In the genomic region with DNA sequence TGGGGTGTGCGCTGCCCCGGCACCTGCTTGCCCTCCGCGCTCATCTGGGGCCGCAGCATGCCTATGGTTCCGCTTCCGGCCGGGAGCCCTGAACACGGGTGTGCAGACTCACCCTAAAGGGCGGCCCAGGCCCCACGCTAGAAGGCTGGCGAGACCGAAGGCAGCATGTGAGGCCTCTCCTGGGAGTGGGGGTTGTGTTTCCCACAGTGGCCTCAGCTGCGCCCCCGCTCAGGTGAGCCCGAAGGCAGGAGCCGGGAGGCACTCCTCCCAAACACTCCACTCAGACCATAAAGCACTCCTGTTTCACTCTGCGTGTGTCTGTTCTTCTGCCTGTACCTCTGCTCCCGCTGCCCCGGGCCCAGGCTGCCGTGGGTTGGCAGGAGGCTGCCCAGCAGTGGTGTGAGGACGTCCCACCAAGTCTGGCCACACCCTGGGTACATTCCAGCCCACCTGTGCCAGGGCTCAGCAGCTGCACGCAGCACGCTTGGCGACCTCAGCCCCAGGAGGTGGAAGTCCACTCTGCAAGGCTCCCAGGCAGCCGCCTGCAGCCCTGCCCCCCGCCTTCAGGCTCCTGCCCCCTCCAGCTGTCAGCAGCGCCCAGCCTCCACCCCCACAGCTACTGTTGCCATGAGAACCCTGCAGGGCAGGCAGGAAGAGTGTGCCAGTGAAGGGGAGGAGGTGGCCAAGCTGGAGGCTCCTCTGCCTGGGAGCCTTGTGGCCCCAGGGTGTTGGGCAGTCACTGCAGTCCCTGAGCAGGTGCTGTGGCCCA, we compare ENCODE assay signal across 1 cellular context.
TF ChIP-seq lines count a peak whose summit lies in the region.

No MANE protein-coding gene starts in this region.

TF ChIP-seq in HEK293, 187 proteins besides CTCF, POLR2A, EP300 and RAD21 (continued from another document and continues in another):
- no peak for TF ChIP-seq ZNF585B (tag by site-specific recombination; IDR thresholded peaks at IDR 0.05)
- TF ChIP-seq SP7 (tag by site-specific recombination; IDR thresholded peaks at IDR 0.05) = no peak
- TF ChIP-seq, protein P1, sequence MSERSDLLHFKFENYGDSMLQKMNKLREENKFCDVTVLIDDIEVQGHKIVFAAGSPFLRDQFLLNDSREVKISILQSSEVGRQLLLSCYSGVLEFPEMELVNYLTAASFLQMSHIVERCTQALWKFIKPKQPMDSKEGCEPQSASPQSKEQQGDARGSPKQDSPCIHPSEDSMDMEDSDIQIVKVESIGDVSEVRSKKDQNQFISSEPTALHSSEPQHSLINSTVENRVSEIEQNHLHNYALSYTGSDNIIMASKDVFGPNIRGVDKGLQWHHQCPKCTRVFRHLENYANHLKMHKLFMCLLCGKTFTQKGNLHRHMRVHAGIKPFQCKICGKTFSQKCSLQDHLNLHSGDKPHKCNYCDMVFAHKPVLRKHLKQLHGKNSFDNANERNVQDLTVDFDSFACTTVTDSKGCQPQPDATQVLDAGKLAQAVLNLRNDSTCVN (tag by site-specific recombination; optimal IDR thresholded peaks at IDR 0.05) = no peak
- TF ChIP-seq, protein P2, sequence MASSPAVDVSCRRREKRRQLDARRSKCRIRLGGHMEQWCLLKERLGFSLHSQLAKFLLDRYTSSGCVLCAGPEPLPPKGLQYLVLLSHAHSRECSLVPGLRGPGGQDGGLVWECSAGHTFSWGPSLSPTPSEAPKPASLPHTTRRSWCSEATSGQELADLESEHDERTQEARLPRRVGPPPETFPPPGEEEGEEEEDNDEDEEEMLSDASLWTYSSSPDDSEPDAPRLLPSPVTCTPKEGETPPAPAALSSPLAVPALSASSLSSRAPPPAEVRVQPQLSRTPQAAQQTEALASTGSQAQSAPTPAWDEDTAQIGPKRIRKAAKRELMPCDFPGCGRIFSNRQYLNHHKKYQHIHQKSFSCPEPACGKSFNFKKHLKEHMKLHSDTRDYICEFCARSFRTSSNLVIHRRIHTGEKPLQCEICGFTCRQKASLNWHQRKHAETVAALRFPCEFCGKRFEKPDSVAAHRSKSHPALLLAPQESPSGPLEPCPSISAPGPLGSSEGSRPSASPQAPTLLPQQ (tag by site-specific recombination; IDR thresholded peaks at IDR 0.05) = no peak
- 0 out of 2 replicates have a peak, but pooled peaks have one; percentile 24 for TF ChIP-seq ZBTB20 (tag by site-specific recombination; IDR thresholded peaks at IDR 0.05)
- TF ChIP-seq ZNF335 (tag by site-specific recombination; conservative IDR thresholded peaks at IDR 0.05) = peak; percentile 88
- TF ChIP-seq ZNF600 (tag by site-specific recombination; IDR thresholded peaks at IDR 0.05) = peak; percentile 79
- TF ChIP-seq ZNF530 (tag by site-specific recombination; IDR thresholded peaks at IDR 0.05; ENCODE audit: low read depth) = no peak
- TF ChIP-seq ZNF501 (tag by site-specific recombination; IDR thresholded peaks at IDR 0.05) = 0 out of 2 replicates have a peak, but pooled peaks have one; percentile 36
- no peak for TF ChIP-seq RBAK (tag by site-specific recombination; IDR thresholded peaks at IDR 0.05)
- peak; percentile 84 for TF ChIP-seq KLF10 (tag by site-specific recombination; IDR thresholded peaks at IDR 0.05)
- TF ChIP-seq SP2 (tag by site-specific recombination; IDR thresholded peaks at IDR 0.05) = peak; percentile 48
- no peak for TF ChIP-seq TCF7L2 (IDR thresholded peaks at IDR 0.05; ENCODE audit: borderline replicate concordance, low read depth, low read length)
- no peak for TF ChIP-seq ZNF24 (tag by site-specific recombination; IDR thresholded peaks at IDR 0.05)
- TF ChIP-seq ZNF223 (tag by site-specific recombination; IDR thresholded peaks at IDR 0.05) = peak; percentile 79
- TF ChIP-seq, protein P3, sequence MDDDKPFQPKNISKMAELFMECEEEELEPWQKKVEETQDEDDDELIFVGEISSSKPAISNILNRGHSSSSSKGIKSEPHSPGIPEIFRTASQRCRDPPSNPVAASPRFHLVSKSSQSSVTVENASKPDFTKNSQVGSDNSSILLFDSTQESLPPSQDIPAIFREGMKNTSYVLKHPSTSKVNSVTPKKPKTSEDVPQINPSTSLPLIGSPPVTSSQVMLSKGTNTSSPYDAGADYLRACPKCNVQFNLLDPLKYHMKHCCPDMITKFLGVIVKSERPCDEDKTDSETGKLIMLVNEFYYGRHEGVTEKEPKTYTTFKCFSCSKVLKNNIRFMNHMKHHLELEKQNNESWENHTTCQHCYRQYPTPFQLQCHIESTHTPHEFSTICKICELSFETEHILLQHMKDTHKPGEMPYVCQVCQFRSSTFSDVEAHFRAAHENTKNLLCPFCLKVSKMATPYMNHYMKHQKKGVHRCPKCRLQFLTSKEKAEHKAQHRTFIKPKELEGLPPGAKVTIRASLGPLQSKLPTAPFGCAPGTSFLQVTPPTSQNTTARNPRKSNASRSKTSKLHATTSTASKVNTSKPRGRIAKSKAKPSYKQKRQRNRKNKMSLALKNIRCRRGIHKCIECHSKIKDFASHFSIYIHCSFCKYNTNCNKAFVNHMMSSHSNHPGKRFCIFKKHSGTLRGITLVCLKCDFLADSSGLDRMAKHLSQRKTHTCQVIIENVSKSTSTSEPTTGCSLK (tag by site-specific recombination; IDR thresholded peaks at IDR 0.05) = no peak
- TF ChIP-seq, protein P4, sequence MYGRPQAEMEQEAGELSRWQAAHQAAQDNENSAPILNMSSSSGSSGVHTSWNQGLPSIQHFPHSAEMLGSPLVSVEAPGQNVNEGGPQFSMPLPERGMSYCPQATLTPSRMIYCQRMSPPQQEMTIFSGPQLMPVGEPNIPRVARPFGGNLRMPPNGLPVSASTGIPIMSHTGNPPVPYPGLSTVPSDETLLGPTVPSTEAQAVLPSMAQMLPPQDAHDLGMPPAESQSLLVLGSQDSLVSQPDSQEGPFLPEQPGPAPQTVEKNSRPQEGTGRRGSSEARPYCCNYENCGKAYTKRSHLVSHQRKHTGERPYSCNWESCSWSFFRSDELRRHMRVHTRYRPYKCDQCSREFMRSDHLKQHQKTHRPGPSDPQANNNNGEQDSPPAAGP (tag by site-specific recombination; IDR thresholded peaks at IDR 0.05) = no peak
- peak; percentile 35; the same call in 1 of the 2 replicates for TF ChIP-seq KLF1 (tag by site-specific recombination; IDR thresholded peaks at IDR 0.05)
- no peak for TF ChIP-seq ZNF211 (tag by site-specific recombination; IDR thresholded peaks at IDR 0.05; ENCODE audit: low read depth)
- peak; percentile 51; the same call in 1 of the 2 replicates for TF ChIP-seq ZBTB17 (tag by site-specific recombination; IDR thresholded peaks at IDR 0.05)
- TF ChIP-seq SP3 (tag by site-specific recombination; IDR thresholded peaks at IDR 0.05) = peak; percentile 52
- peak; percentile 62 for TF ChIP-seq ZNF366 (tag by site-specific recombination; conservative IDR thresholded peaks at IDR 0.05)
- peak; percentile 41; the same call in 1 of the 2 replicates for TF ChIP-seq ZNF423 (tag by site-specific recombination; IDR thresholded peaks at IDR 0.05)
- TF ChIP-seq YY1 (tag by site-specific recombination; IDR thresholded peaks at IDR 0.05) = no peak
- no peak for TF ChIP-seq ZNF404 (tag by site-specific recombination; IDR thresholded peaks at IDR 0.05)
- TF ChIP-seq ZNF629 (tag by site-specific recombination; IDR thresholded peaks at IDR 0.05) = peak; percentile 17; the same call in 1 of the 2 replicates
- TF ChIP-seq SETDB1 (IDR thresholded peaks at IDR 0.05; ENCODE audit: insufficient read length, low read length) = no peak
- TF ChIP-seq EGR2 (tag by site-specific recombination; IDR thresholded peaks at IDR 0.05; ENCODE audit: low read depth) = peak; percentile 91
- no peak for TF ChIP-seq ZNF416 (tag by site-specific recombination; IDR thresholded peaks at IDR 0.05)
- no peak for TF ChIP-seq ZNF426 (tag by site-specific recombination; IDR thresholded peaks at IDR 0.05)
- no peak for TF ChIP-seq ZNF521 (tag by site-specific recombination; IDR thresholded peaks at IDR 0.05)
- peak; percentile 45; the same call in 1 of the 2 replicates for TF ChIP-seq BCL11A (tag by site-specific recombination; IDR thresholded peaks at IDR 0.05; ENCODE audit: low read depth)
- TF ChIP-seq, protein P5, sequence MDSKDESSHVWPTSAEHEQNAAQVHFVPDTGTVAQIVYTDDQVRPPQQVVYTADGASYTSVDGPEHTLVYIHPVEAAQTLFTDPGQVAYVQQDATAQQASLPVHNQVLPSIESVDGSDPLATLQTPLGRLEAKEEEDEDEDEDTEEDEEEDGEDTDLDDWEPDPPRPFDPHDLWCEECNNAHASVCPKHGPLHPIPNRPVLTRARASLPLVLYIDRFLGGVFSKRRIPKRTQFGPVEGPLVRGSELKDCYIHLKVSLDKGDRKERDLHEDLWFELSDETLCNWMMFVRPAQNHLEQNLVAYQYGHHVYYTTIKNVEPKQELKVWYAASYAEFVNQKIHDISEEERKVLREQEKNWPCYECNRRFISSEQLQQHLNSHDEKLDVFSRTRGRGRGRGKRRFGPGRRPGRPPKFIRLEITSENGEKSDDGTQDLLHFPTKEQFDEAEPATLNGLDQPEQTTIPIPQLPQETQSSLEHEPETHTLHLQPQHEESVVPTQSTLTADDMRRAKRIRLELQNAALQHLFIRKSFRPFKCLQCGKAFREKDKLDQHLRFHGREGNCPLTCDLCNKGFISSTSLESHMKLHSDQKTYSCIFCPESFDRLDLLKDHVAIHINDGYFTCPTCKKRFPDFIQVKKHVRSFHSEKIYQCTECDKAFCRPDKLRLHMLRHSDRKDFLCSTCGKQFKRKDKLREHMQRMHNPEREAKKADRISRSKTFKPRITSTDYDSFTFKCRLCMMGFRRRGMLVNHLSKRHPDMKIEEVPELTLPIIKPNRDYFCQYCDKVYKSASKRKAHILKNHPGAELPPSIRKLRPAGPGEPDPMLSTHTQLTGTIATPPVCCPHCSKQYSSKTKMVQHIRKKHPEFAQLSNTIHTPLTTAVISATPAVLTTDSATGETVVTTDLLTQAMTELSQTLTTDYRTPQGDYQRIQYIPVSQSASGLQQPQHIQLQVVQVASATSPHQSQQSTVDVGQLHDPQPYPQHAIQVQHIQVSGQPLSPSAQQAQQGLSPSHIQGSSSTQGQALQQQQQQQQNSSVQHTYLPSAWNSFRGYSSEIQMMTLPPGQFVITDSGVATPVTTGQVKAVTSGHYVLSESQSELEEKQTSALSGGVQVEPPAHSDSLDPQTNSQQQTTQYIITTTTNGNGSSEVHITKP (tag by site-specific recombination; IDR thresholded peaks at IDR 0.05) = no peak
- TF ChIP-seq, protein P6, sequence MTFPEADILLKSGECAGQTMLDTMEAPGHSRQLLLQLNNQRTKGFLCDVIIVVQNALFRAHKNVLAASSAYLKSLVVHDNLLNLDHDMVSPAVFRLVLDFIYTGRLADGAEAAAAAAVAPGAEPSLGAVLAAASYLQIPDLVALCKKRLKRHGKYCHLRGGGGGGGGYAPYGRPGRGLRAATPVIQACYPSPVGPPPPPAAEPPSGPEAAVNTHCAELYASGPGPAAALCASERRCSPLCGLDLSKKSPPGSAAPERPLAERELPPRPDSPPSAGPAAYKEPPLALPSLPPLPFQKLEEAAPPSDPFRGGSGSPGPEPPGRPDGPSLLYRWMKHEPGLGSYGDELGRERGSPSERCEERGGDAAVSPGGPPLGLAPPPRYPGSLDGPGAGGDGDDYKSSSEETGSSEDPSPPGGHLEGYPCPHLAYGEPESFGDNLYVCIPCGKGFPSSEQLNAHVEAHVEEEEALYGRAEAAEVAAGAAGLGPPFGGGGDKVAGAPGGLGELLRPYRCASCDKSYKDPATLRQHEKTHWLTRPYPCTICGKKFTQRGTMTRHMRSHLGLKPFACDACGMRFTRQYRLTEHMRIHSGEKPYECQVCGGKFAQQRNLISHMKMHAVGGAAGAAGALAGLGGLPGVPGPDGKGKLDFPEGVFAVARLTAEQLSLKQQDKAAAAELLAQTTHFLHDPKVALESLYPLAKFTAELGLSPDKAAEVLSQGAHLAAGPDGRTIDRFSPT (tag by site-specific recombination; IDR thresholded peaks at IDR 0.05) = 0 out of 2 replicates have a peak, but pooled peaks have one; percentile 50
- 0 out of 2 replicates have a peak, but pooled peaks have one; percentile 23 for TF ChIP-seq MYNN (tag by site-specific recombination; IDR thresholded peaks at IDR 0.05; ENCODE audit: borderline replicate concordance)
- TF ChIP-seq, protein P7, sequence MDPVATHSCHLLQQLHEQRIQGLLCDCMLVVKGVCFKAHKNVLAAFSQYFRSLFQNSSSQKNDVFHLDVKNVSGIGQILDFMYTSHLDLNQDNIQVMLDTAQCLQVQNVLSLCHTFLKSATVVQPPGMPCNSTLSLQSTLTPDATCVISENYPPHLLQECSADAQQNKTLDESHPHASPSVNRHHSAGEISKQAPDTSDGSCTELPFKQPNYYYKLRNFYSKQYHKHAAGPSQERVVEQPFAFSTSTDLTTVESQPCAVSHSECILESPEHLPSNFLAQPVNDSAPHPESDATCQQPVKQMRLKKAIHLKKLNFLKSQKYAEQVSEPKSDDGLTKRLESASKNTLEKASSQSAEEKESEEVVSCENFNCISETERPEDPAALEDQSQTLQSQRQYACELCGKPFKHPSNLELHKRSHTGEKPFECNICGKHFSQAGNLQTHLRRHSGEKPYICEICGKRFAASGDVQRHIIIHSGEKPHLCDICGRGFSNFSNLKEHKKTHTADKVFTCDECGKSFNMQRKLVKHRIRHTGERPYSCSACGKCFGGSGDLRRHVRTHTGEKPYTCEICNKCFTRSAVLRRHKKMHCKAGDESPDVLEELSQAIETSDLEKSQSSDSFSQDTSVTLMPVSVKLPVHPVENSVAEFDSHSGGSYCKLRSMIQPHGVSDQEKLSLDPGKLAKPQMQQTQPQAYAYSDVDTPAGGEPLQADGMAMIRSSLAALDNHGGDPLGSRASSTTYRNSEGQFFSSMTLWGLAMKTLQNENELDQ (tag by site-specific recombination; IDR thresholded peaks at IDR 0.05; ENCODE audit: low read depth) = no peak
- peak; percentile 99 for TF ChIP-seq ZIC2 (tag by site-specific recombination; IDR thresholded peaks at IDR 0.05)
- TF ChIP-seq WT1 (tag by site-specific recombination; IDR thresholded peaks at IDR 0.05) = peak; percentile 54; the same call in 1 of the 2 replicates
- TF ChIP-seq GLIS1 (tag by site-specific recombination; IDR thresholded peaks at IDR 0.05) = peak; percentile 97
- TF ChIP-seq, protein P8, sequence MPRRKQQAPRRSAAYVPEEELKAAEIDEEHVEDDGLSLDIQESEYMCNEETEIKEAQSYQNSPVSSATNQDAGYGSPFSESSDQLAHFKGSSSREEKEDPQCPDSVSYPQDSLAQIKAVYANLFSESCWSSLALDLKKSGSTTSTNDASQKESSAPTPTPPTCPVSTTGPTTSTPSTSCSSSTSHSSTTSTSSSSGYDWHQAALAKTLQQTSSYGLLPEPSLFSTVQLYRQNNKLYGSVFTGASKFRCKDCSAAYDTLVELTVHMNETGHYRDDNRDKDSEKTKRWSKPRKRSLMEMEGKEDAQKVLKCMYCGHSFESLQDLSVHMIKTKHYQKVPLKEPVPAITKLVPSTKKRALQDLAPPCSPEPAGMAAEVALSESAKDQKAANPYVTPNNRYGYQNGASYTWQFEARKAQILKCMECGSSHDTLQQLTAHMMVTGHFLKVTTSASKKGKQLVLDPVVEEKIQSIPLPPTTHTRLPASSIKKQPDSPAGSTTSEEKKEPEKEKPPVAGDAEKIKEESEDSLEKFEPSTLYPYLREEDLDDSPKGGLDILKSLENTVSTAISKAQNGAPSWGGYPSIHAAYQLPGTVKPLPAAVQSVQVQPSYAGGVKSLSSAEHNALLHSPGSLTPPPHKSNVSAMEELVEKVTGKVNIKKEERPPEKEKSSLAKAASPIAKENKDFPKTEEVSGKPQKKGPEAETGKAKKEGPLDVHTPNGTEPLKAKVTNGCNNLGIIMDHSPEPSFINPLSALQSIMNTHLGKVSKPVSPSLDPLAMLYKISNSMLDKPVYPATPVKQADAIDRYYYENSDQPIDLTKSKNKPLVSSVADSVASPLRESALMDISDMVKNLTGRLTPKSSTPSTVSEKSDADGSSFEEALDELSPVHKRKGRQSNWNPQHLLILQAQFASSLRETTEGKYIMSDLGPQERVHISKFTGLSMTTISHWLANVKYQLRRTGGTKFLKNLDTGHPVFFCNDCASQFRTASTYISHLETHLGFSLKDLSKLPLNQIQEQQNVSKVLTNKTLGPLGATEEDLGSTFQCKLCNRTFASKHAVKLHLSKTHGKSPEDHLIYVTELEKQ (tag by site-specific recombination; IDR thresholded peaks at IDR 0.05; ENCODE audit: borderline replicate concordance) = no peak
- TF ChIP-seq ZFHX2 (tag by site-specific recombination; conservative IDR thresholded peaks at IDR 0.05) = peak; percentile 88
